ENCODE assay signal across 1 cellular context in the genomic region with DNA sequence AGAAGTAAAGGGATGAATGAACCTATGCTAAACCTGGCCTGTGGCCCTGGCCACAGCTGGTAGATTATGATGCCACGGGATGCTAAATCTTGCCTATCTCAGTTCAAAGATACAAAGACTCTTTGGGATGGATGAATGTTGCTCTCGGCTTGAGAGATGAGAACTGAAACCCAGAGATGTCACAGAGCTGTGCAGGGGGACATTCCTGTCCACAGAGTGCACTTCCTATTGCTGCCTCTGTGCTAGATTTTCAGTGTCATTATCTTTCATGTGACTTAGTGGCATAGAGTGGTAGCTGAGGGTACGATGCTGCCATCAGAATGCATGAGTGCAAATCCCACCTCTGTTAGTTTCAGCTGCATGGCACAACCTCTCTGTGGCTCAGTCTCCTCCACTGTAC.
TF ChIP-seq lines count a peak whose summit lies in the region.

No MANE protein-coding gene starts in this region.

TF ChIP-seq in K562, 482 proteins besides CTCF, POLR2A, EP300 and RAD21:
- TF ChIP-seq, protein P1, sequence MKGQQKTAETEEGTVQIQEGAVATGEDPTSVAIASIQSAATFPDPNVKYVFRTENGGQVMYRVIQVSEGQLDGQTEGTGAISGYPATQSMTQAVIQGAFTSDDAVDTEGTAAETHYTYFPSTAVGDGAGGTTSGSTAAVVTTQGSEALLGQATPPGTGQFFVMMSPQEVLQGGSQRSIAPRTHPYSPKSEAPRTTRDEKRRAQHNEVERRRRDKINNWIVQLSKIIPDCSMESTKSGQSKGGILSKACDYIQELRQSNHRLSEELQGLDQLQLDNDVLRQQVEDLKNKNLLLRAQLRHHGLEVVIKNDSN (CRISPR knock-in tag; IDR thresholded peaks at IDR 0.05): no peak
- TF ChIP-seq BRD9 (IDR thresholded peaks at IDR 0.05; ENCODE audit: low read depth, partially characterized antibody) (peak; percentile 73), CBFA2T3 (IDR thresholded peaks at IDR 0.05) (no peak)
